ENCODE assay signal across 8 cellular contexts in the genomic region with DNA sequence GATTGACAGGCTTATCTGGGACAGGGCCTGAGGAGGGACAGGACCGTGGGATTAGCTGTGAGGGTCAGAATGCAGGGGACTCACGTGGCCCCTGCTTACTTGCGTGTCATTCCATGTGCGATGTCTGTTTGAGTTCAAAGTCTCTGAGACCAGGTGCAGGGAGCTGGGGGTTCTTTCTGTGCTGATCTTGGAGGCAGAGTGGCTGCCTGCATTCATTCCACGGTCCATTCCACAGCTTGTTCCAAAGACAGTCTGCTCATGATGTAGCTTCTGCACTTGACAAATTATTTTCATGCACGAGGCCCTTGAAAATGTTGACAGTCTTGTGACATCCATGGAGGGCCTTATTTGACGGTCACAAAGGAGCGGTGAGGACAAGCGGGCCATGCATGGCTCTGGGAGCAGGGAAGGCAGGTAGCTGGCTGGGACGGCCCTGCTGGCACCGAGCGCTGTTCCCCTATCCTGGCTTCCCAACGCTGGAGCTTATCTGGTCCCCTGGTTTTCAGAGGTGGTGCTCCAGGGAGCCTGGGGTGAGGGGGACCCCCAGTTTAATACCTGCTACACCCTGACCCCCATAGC. TPM values are rescaled to one million over a fixed set of nuclear protein-coding genes. Genes with fewer than 3 reads are reported as not detected.
DNase-seq lines count a peak whose midpoint lies in the region; ATAC-seq and TF ChIP-seq lines count a peak whose summit lies in the region.

No MANE protein-coding gene starts in this region.

- peak in 1 of 34 experiments; percentile 16 for DNase-seq in T-cell
- DNase-seq in foreskin keratinocyte, result no peak
- peak; percentile 44 for DNase-seq in retina
- no peak for DNase-seq in NCI-H1092 (lab: John Stamatoyannopoulos, UW)
- DNase-seq in GM10248 (ENCODE audit: extremely low spot score), result no peak
- no peak for DNase-seq in NCI-H1694 treated with DMSO at 0.1 percent for 48 hours (lab: John Stamatoyannopoulos, UW)
- no peak for DNase-seq in ureter (ENCODE audit: low spot score)

- peaks cover 38% of the 10 kb centered on the region for H3K4me1 ChIP-seq in ES-I3 (ENCODE audit: insufficient read depth, low read length)
- no peaks in the 10 kb centered on the region for H3K4me1 ChIP-seq in foreskin keratinocyte

- H3K27ac ChIP-seq in foreskin keratinocyte, result no peak overlapping the region

- H3K9ac ChIP-seq in ES-I3 (ENCODE audit: low read depth, low read length), result peak overlapping the region; percentile 37

- ATAC-seq in T-cell (replicated peaks in 1 of 4), result peak in 2 of 4 experiments; percentile 1 to 8
- ATAC-seq in foreskin keratinocyte, result peak; percentile 3

- peak overlapping the region; percentile 59 to 74 (median 60) for H3K4me3 Mint-ChIP-seq in T-cell

- H3K9me3 Mint-ChIP-seq in T-cell, result no peaks in the 10 kb centered on the region

- peaks cover 6% of the 10 kb centered on the region; the same call in 1 of the 2 replicates for H3K36me3 ChIP-seq in ES-I3 (ENCODE audit: insufficient read depth, low read length)

- no peaks in the 10 kb centered on the region for H3K27me3 Mint-ChIP-seq in T-cell

- no peaks in the 10 kb centered on the region for H3K27me3 ChIP-seq in foreskin keratinocyte

- H3K4me1 Mint-ChIP-seq in T-cell, result peaks cover 30 to 35% (median 32%) of the 10 kb centered on the region in 3 donors

- CTCF ChIA-PET in T-cell (lab: Charles Lee), result no interaction called here
- CTCF ChIA-PET in GM10248 (lab: Yijun Ruan, JAX), result no interaction called here

- H3K36me3 Mint-ChIP-seq in T-cell, result no peaks in the 10 kb centered on the region

- TF ChIP-seq CTCF in foreskin keratinocyte (conservative IDR thresholded peaks at IDR 0.05), result no peak
- no peak for TF ChIP-seq CTCF in GM10248 (IDR thresholded peaks at IDR 0.05; ENCODE audit: control extremely low read depth, extremely low read depth, low read depth, missing control alignments)

- peak overlapping the region; percentile 85 to 88 for H3K27ac Mint-ChIP-seq in T-cell

- no peaks in the 10 kb centered on the region for H3K9me3 ChIP-seq in ES-I3 (ENCODE audit: control insufficient read depth, insufficient read depth, low read length)

- POLR2A ChIA-PET in T-cell (lab: Charles Lee) (no interaction called here), GM10248 (lab: Yijun Ruan, JAX) (no interaction called here)

RNA-seq across cellular contexts. Expression of a gene that starts 23.0 kb away (rescaled TPM):
- total RNA-seq in T-cell, result 1 to 10 TPM in 4 of 5 donors, under 1 TPM in 1; 0.63 to 4.3 (median 2.5) TPM
- total RNA-seq in foreskin keratinocyte, result 4.8 and 8.3 TPM in 2 replicates
- polyA plus RNA-seq in foreskin keratinocyte, result 5.4 and 7.7 TPM in 2 replicates
- total RNA-seq in ureter, result 8.4 TPM
